Comparison of ENCODE assay signal across 8 cellular contexts in genomic region chr10:8049874-8050560, GRCh38. TPM values are rescaled to one million over a fixed set of nuclear protein-coding genes. Genes with fewer than 3 reads are reported as not detected.
DNase-seq lines count a peak whose midpoint lies in the region; ATAC-seq and TF ChIP-seq lines count a peak whose summit lies in the region.

No MANE protein-coding gene starts in this region.

- H3K4me3 Mint-ChIP-seq in activated CD4-positive, alpha-beta T cell treated with anti-CD3 and anti-CD28 coated beads, Interleukin-2, amount 10 ng/mL, durations not matched to agents 24 days and 14 days = peak overlapping the region; percentile 79
- H3K4me3 Mint-ChIP-seq in activated T-helper 2 cell treated with anti-CD3 and anti-CD28 coated beads, Interferon-gamma antibody, Interleukin-2, Interleukin-4, amounts not matched to agents 10 μg/mL and 5 μg/mL and 100 μg/mL, durations not matched to agents 14 hours and 24 hours and 36 hours (ENCODE audit: low read depth) = peak overlapping the region; percentile 89

- H3K9me3 ChIP-seq in left lung = no peaks in the 10 kb centered on the region
- no peaks in the 10 kb centered on the region for H3K9me3 ChIP-seq in suprapubic skin

- H3K27ac ChIP-seq in left lung (no peak overlapping the region), suprapubic skin (peak overlapping the region; percentile 64)

- DNase-seq in activated CD4-positive, alpha-beta T cell treated with anti-CD3 and anti-CD28 coated beads, Interleukin-2, amount 10 ng/mL, durations not matched to agents 24 days and 14 days = peak; percentile 74
- DNase-seq in activated CD4-positive, alpha-beta T cell treated with anti-CD3 and anti-CD28 coated beads, Interleukin-2, amount 50 U/mL, for 48 hours = no peak
- DNase-seq in activated T-helper 2 cell treated with anti-CD3 and anti-CD28 coated beads, Interferon-gamma antibody, Interleukin-2, Interleukin-4, amounts not matched to agents 10 μg/mL and 5 μg/mL and 100 μg/mL, durations not matched to agents 14 hours and 24 hours and 36 hours (ENCODE audit: low spot score) = no peak
- DNase-seq in left lung (no peak), suprapubic skin (ENCODE audit: low spot score in 2 of 2) (peak in 1 of 2 donors; percentile 48), C1 segment of cervical spinal cord (lab: John Stamatoyannopoulos, UW) (no peak), kidney glomerular epithelial cell (lab: John Stamatoyannopoulos, UW) (no peak), NCI-H226 (no peak)

- peaks cover 9% of the 10 kb centered on the region for H3K36me3 Mint-ChIP-seq in activated CD4-positive, alpha-beta T cell treated with anti-CD3 and anti-CD28 coated beads, Interleukin-2, amount 10 ng/mL, durations not matched to agents 24 days and 14 days (ENCODE audit: low read depth)
- H3K36me3 Mint-ChIP-seq in activated T-helper 2 cell treated with anti-CD3 and anti-CD28 coated beads, Interferon-gamma antibody, Interleukin-2, Interleukin-4, amounts not matched to agents 10 μg/mL and 5 μg/mL and 100 μg/mL, durations not matched to agents 14 hours and 24 hours and 36 hours (ENCODE audit: low read depth) = peaks cover 70% of the 10 kb centered on the region

- TF ChIP-seq EP300 in suprapubic skin (IDR thresholded peaks at IDR 0.05) = no peak

- H3K27me3 Mint-ChIP-seq in activated CD4-positive, alpha-beta T cell treated with anti-CD3 and anti-CD28 coated beads, Interleukin-2, amount 10 ng/mL, durations not matched to agents 24 days and 14 days = peaks cover 56% of the 10 kb centered on the region
- H3K27me3 Mint-ChIP-seq in activated T-helper 2 cell treated with anti-CD3 and anti-CD28 coated beads, Interferon-gamma antibody, Interleukin-2, Interleukin-4, amounts not matched to agents 10 μg/mL and 5 μg/mL and 100 μg/mL, durations not matched to agents 14 hours and 24 hours and 36 hours (ENCODE audit: low read depth) = peaks cover 2% of the 10 kb centered on the region

- TF ChIP-seq POLR2A in suprapubic skin (IDR thresholded peaks at IDR 0.05) = no peak

- H3K4me1 Mint-ChIP-seq in activated CD4-positive, alpha-beta T cell treated with anti-CD3 and anti-CD28 coated beads, Interleukin-2, amount 10 ng/mL, durations not matched to agents 24 days and 14 days = peaks cover 34% of the 10 kb centered on the region
- peaks cover 38% of the 10 kb centered on the region for H3K4me1 Mint-ChIP-seq in activated T-helper 2 cell treated with anti-CD3 and anti-CD28 coated beads, Interferon-gamma antibody, Interleukin-2, Interleukin-4, amounts not matched to agents 10 μg/mL and 5 μg/mL and 100 μg/mL, durations not matched to agents 14 hours and 24 hours and 36 hours (ENCODE audit: low read depth)

- TF ChIP-seq CTCF in left lung (IDR thresholded peaks at IDR 0.05) (no peak), suprapubic skin (IDR thresholded peaks at IDR 0.05) (no peak)

- intact Hi-C loops in activated CD4-positive, alpha-beta T cell treated with anti-CD3 and anti-CD28 coated beads, Interleukin-2, amount 10 ng/mL, durations not matched to agents 24 days and 14 days (cut with micrococcal nuclease) = loop anchor here (5.0 to 10.0 kb wide), 6 partner anchors 233 to 1255 kb away; partner anchors contain the start of gene TAF3
- intact Hi-C loops in activated T-helper 2 cell treated with anti-CD3 and anti-CD28 coated beads, Interferon-gamma antibody, Interleukin-2, Interleukin-4, amounts not matched to agents 10 μg/mL and 5 μg/mL and 100 μg/mL, durations not matched to agents 14 hours and 24 hours and 36 hours (cut with micrococcal nuclease) = loop anchor here (1.0 to 10.0 kb wide), 12 partner anchors 7 to 1995 kb away; no protein-coding TSS in a partner anchor
- intact Hi-C loops in left lung (cut with DNase I) = no loop called here

- H3K27me3 ChIP-seq in left lung (peaks cover 98 to 100% of the 10 kb centered on the region in 2 donors), suprapubic skin (peaks cover 100% of the 10 kb centered on the region)

- ATAC-seq in left lung = no peak

- peak overlapping the region; percentile 51 for H3K27ac Mint-ChIP-seq in activated CD4-positive, alpha-beta T cell treated with anti-CD3 and anti-CD28 coated beads, Interleukin-2, amount 10 ng/mL, durations not matched to agents 24 days and 14 days
- H3K27ac Mint-ChIP-seq in activated T-helper 2 cell treated with anti-CD3 and anti-CD28 coated beads, Interferon-gamma antibody, Interleukin-2, Interleukin-4, amounts not matched to agents 10 μg/mL and 5 μg/mL and 100 μg/mL, durations not matched to agents 14 hours and 24 hours and 36 hours = peak overlapping the region; percentile 84

- no peaks in the 10 kb centered on the region for H3K9me3 Mint-ChIP-seq in activated CD4-positive, alpha-beta T cell treated with anti-CD3 and anti-CD28 coated beads, Interleukin-2, amount 10 ng/mL, durations not matched to agents 24 days and 14 days
- H3K9me3 Mint-ChIP-seq in activated T-helper 2 cell treated with anti-CD3 and anti-CD28 coated beads, Interferon-gamma antibody, Interleukin-2, Interleukin-4, amounts not matched to agents 10 μg/mL and 5 μg/mL and 100 μg/mL, durations not matched to agents 14 hours and 24 hours and 36 hours = no peaks in the 10 kb centered on the region

- WGBS in suprapubic skin = 0% methylated on average over 3 of the region's 68 CpGs

- H3K4me1 ChIP-seq in left lung (peaks cover 7 to 70% of the 10 kb centered on the region in 2 donors), suprapubic skin (peaks cover 69% of the 10 kb centered on the region)

- H3K4me3 ChIP-seq in left lung (peak overlapping the region; percentile 8 to 27), suprapubic skin (peak overlapping the region; percentile 61)

- H3K36me3 ChIP-seq in left lung = no peaks in the 10 kb centered on the region
- no peaks in the 10 kb centered on the region for H3K36me3 ChIP-seq in suprapubic skin

RNA-seq across cellular contexts. Expression of gene GATA3, which starts 4.5 kb away (rescaled TPM):
- 79.7 and 81.0 TPM in 2 replicates for total RNA-seq in activated CD4-positive, alpha-beta T cell treated with anti-CD3 and anti-CD28 coated beads, Interleukin-2, amount 10 ng/mL, durations not matched to agents 24 days and 14 days
- total RNA-seq in activated T-helper 2 cell treated with anti-CD3 and anti-CD28 coated beads, Interferon-gamma antibody, Interleukin-2, Interleukin-4, amounts not matched to agents 10 μg/mL and 5 μg/mL and 100 μg/mL, durations not matched to agents 14 hours and 24 hours and 36 hours = 281 and 293 TPM in 2 replicates
- total RNA-seq in left lung (1 to 10 TPM; 1.7 to 2.5 TPM), suprapubic skin (100 to 1,000 TPM in 3 of 4 donors, 10 to 100 TPM in 1; 91.0 to 241 (median 164) TPM)

Comparison
In these comparisons a context has a peak if more than half of its experiments do, and no peak if none do; other contexts are left out.
1. RNA of gene GATA3, which starts 4.5 kb away (total RNA-seq): 281 to 293 TPM in activated T-helper 2 cell treated with anti-CD3 and anti-CD28 coated beads, Interferon-gamma antibody, Interleukin-2, Interleukin-4, amounts not matched to agents 10 μg/mL and 5 μg/mL and 100 μg/mL, durations not matched to agents 14 hours and 24 hours and 36 hours, 91.0 to 241 TPM in suprapubic skin and 79.7 to 81.0 TPM in activated CD4-positive, alpha-beta T cell treated with anti-CD3 and anti-CD28 coated beads, Interleukin-2, amount 10 ng/mL, durations not matched to agents 24 days and 14 days; 1.7 to 2.5 TPM in left lung; every median in the first group is over 10 times any median in the second.
2. intact Hi-C loops: an anchor here in activated CD4-positive, alpha-beta T cell treated with anti-CD3 and anti-CD28 coated beads, Interleukin-2, amount 10 ng/mL, durations not matched to agents 24 days and 14 days (5.0 to 10.0 kb wide) and activated T-helper 2 cell treated with anti-CD3 and anti-CD28 coated beads, Interferon-gamma antibody, Interleukin-2, Interleukin-4, amounts not matched to agents 10 μg/mL and 5 μg/mL and 100 μg/mL, durations not matched to agents 14 hours and 24 hours and 36 hours (1.0 to 10.0 kb wide); none called in left lung.